In genomic region chr16:22842031-22842430, GRCh38 we compare ENCODE assay signal across 6 cellular contexts. TPM values are rescaled to one million over a fixed set of nuclear protein-coding genes. Genes with fewer than 3 reads are reported as not detected.
"Had no signal": no experiment of that assay in that cellular context is flagged by ENCODE, and none has a peak within 500 bp of the region (broad histone marks: within the 10 kb centered on the region; RNA-seq: fewer than 3 reads in every experiment).

No MANE protein-coding gene starts in this region.

RNA-seq across cellular contexts. Expression of gene HS3ST2, which starts 28.1 kb away (rescaled TPM):
- total RNA-seq: lung microvascular endothelial cell, mesothelial cell of epicardium, mononuclear cell, myocyte had no signal
- polyA plus RNA-seq: hepatocyte, immature natural killer cell had no signal
